27 cellular contexts compared by ENCODE assay signal in genomic region chr16:35142809-35143192, GRCh38.
"Had no signal": no experiment of that assay in that cellular context is flagged by ENCODE, and none has a peak within 500 bp of the region (broad histone marks: within the 10 kb centered on the region; RNA-seq: fewer than 3 reads in every experiment).

No MANE protein-coding gene starts in this region.

- H3K27me3 Mint-ChIP-seq: progenitor cell of endocrine pancreas; stimulated activated naive B cell treated with anti-CD40 and anti-IgM and Interleukin-4, amounts not matched to agents 10 μg/mL and 1 μg/mL and 100 μg/mL, for 72 hours; stimulated activated naive CD8-positive, alpha-beta T cell treated with anti-CD3 and anti-CD28 coated beads, Interleukin-15, Interleukin-2, amounts not matched to agents 100 ng/mL and 50 ng/mL, for 24 hours had no signal

- H3K36me3 ChIP-seq: neural progenitor cell, ovary, right lobe of liver, sigmoid colon, stomach, thoracic aorta, thyroid gland, tibial nerve, upper lobe of left lung, uterus had no signal

- H3K27ac Mint-ChIP-seq: natural killer cell; nephron; neural progenitor cell; progenitor cell of endocrine pancreas; stimulated activated effector memory CD8-positive, alpha-beta T cell treated with anti-CD3 and anti-CD28 coated beads, Interleukin-12 subunit alpha, Interleukin-12 subunit beta, amount 100 ng/mL, for 72 hours; stimulated activated naive B cell treated with anti-CD40 and anti-IgM and Interleukin-4, amounts not matched to agents 10 μg/mL and 1 μg/mL and 100 μg/mL, for 72 hours; stimulated activated naive CD8-positive, alpha-beta T cell treated with anti-CD3 and anti-CD28 coated beads, Interleukin-15, Interleukin-2, amounts not matched to agents 100 ng/mL and 50 ng/mL, for 24 hours had no signal

- H3K36me3 Mint-ChIP-seq: stimulated activated effector memory CD8-positive, alpha-beta T cell treated with anti-CD3 and anti-CD28 coated beads, Interleukin-12 subunit alpha, Interleukin-12 subunit beta, amount 100 ng/mL, for 72 hours; stimulated activated naive B cell treated with anti-CD40 and anti-IgM and Interleukin-4, amounts not matched to agents 10 μg/mL and 1 μg/mL and 100 μg/mL, for 72 hours had no signal

- ATAC-seq: natural killer cell; psoas muscle; right cardiac atrium; right lobe of liver; stimulated activated effector memory CD8-positive, alpha-beta T cell treated with anti-CD3 and anti-CD28 coated beads, Interleukin-12 subunit alpha, Interleukin-12 subunit beta, amount 100 ng/mL, for 72 hours; stimulated activated naive B cell treated with anti-CD40 and anti-IgM and Interleukin-4, amounts not matched to agents 10 μg/mL and 1 μg/mL and 100 μg/mL, for 72 hours had no signal

- H3K4me3 Mint-ChIP-seq: natural killer cell; nephron; neural progenitor cell; stimulated activated effector memory CD8-positive, alpha-beta T cell treated with anti-CD3 and anti-CD28 coated beads, Interleukin-12 subunit alpha, Interleukin-12 subunit beta, amount 100 ng/mL, for 72 hours; stimulated activated naive B cell treated with anti-CD40 and anti-IgM and Interleukin-4, amounts not matched to agents 10 μg/mL and 1 μg/mL and 100 μg/mL, for 72 hours; stimulated activated naive CD8-positive, alpha-beta T cell treated with anti-CD3 and anti-CD28 coated beads, Interleukin-15, Interleukin-2, amounts not matched to agents 100 ng/mL and 50 ng/mL, for 24 hours had no signal

- H3K27ac ChIP-seq: neural progenitor cell, ovary, parathyroid adenoma, psoas muscle, right lobe of liver, sigmoid colon, stomach, thoracic aorta, thyroid gland, tibial nerve, upper lobe of left lung, uterus had no signal

- H3K4me1 Mint-ChIP-seq: natural killer cell; nephron; neural progenitor cell; stimulated activated effector memory CD8-positive, alpha-beta T cell treated with anti-CD3 and anti-CD28 coated beads, Interleukin-12 subunit alpha, Interleukin-12 subunit beta, amount 100 ng/mL, for 72 hours; stimulated activated naive B cell treated with anti-CD40 and anti-IgM and Interleukin-4, amounts not matched to agents 10 μg/mL and 1 μg/mL and 100 μg/mL, for 72 hours had no signal

- DNase-seq: natural killer cell; occipital lobe; psoas muscle; right cardiac atrium; right lobe of liver; sigmoid colon; small intestine; stimulated activated CD4-positive, alpha-beta T cell treated with anti-CD3 and anti-CD28 coated beads, Interleukin-15, amount 100 ng/mL, for 24 hours; stimulated activated CD4-positive, alpha-beta T cell treated with anti-CD3 and anti-CD28 coated beads, Interleukin-2, amount 100 ng/mL, for 24 hours; stimulated activated CD4-positive, alpha-beta T cell treated with anti-CD3 and anti-CD28 coated beads, Interleukin-2, amount 100 ng/mL, for 48 hours; stimulated activated CD4-positive, alpha-beta T cell treated with anti-CD3 and anti-CD28 coated beads, Interleukin-4, amount 100 ng/mL, for 24 hours; stimulated activated naive B cell treated with anti-CD40 and anti-IgM and Interleukin-4, amounts not matched to agents 10 μg/mL and 1 μg/mL and 100 μg/mL, for 72 hours; stimulated activated naive CD4-positive, alpha-beta T cell treated with Interleukin-2 at 50 U/mL for 16 hours; stomach; thyroid gland; trophoblast cell; uterus had no signal

- H3K27me3 ChIP-seq: neural progenitor cell, ovary, right lobe of liver, sigmoid colon, stomach, thyroid gland, tibial nerve, upper lobe of left lung, uterus had no signal

- H3K9me3 ChIP-seq: ovary, psoas muscle, right lobe of liver, thoracic aorta, thyroid gland, uterus had no signal

- H3K4me3 ChIP-seq: neural progenitor cell, ovary, psoas muscle, right lobe of liver, sigmoid colon, stomach, thoracic aorta, thyroid gland, tibial nerve, upper lobe of left lung, uterus had no signal

- H3K4me1 ChIP-seq: neural progenitor cell, parathyroid adenoma, psoas muscle, right lobe of liver, sigmoid colon, stomach, thyroid gland, tibial nerve, upper lobe of left lung, uterus had no signal
